In genomic region chr17:66200685-66201092, GRCh38 we compare ENCODE assay signal across 1 cellular context.
TF ChIP-seq lines count a peak whose summit lies in the region.

No MANE protein-coding gene starts in this region.

TF ChIP-seq in HepG2, 621 proteins besides CTCF, POLR2A, EP300 and RAD21 (continued from another document and continues in another):
- TF ChIP-seq ZNF18 (CRISPR knock-in tag; IDR thresholded peaks at IDR 0.05; ENCODE audit: insufficient replicate concordance) (no peak), ZNF547 (CRISPR knock-in tag; IDR thresholded peaks at IDR 0.05) (no peak; the same call in 1 of the 2 replicates), ZBTB46 (CRISPR knock-in tag; IDR thresholded peaks at IDR 0.05; ENCODE audit: borderline replicate concordance) (no peak), PCBP2 (optimal IDR thresholded peaks at IDR 0.05; ENCODE audit: low read depth, low read length, poor library complexity, severe bottlenecking) (no peak), ZBTB37 (CRISPR knock-in tag; IDR thresholded peaks at IDR 0.05) (no peak), HDAC2 (CRISPR knock-in tag; IDR thresholded peaks at IDR 0.05) (peak; percentile 58; the same call in 1 of the 2 replicates), HNF1B (CRISPR knock-in tag; IDR thresholded peaks at IDR 0.05) (no peak), ZNF589 (CRISPR knock-in tag; conservative IDR thresholded peaks at IDR 0.05) (no peak), HMGXB4 (CRISPR knock-in tag; IDR thresholded peaks at IDR 0.05; ENCODE audit: borderline replicate concordance in 1 of 2, low read depth in 1 of 2) (peak; percentile 84 to 89), ZFX (CRISPR knock-in tag; IDR thresholded peaks at IDR 0.05; ENCODE audit: low read depth) (peak; percentile 21; the same call in 1 of the 2 replicates), IKZF5 (CRISPR knock-in tag; IDR thresholded peaks at IDR 0.05) (no peak), ZNF136 (CRISPR knock-in tag; IDR thresholded peaks at IDR 0.05; ENCODE audit: low read depth) (no peak), SUZ12 (IDR thresholded peaks at IDR 0.05; ENCODE audit: low read depth, low read length) (no peak), TSC22D2 (CRISPR knock-in tag; IDR thresholded peaks at IDR 0.05; ENCODE audit: borderline replicate concordance) (no peak), GMEB2 (CRISPR knock-in tag; IDR thresholded peaks at IDR 0.05; ENCODE audit: low read depth) (no peak; the same call in 1 of the 2 replicates), ZXDC (CRISPR knock-in tag; IDR thresholded peaks at IDR 0.05) (no peak), NFIB (CRISPR knock-in tag; IDR thresholded peaks at IDR 0.05; ENCODE audit: borderline replicate concordance) (no peak), KDM3A (CRISPR knock-in tag; IDR thresholded peaks at IDR 0.05; ENCODE audit: low read depth) (0 out of 2 replicates have a peak, but pooled peaks have one; percentile 49), ZNF639 (CRISPR knock-in tag; conservative IDR thresholded peaks at IDR 0.05) (0 out of 2 replicates have a peak, but pooled peaks have one; percentile 40), TEAD2 (CRISPR knock-in tag; IDR thresholded peaks at IDR 0.05) (no peak), HNF4G (IDR thresholded peaks at IDR 0.05; ENCODE audit: borderline replicate concordance, low read depth, low read length) (no peak), HNF4G (CRISPR knock-in tag; IDR thresholded peaks at IDR 0.05; ENCODE audit: borderline replicate concordance, low read depth) (no peak), ZNF333 (CRISPR knock-in tag; IDR thresholded peaks at IDR 0.05; ENCODE audit: borderline replicate concordance) (no peak), GABPB1 (CRISPR knock-in tag; IDR thresholded peaks at IDR 0.05) (no peak), PATZ1 (CRISPR knock-in tag; IDR thresholded peaks at IDR 0.05) (peak; percentile 38; the same call in 1 of the 2 replicates), ZBTB43 (CRISPR knock-in tag; conservative IDR thresholded peaks at IDR 0.05) (0 out of 2 replicates have a peak, but pooled peaks have one; percentile 24), ZNF280B (CRISPR knock-in tag; IDR thresholded peaks at IDR 0.05; ENCODE audit: borderline replicate concordance) (no peak), E2F1 (CRISPR knock-in tag; IDR thresholded peaks at IDR 0.05) (no peak), GZF1 (CRISPR knock-in tag; IDR thresholded peaks at IDR 0.05) (no peak), RFXAP (CRISPR knock-in tag; IDR thresholded peaks at IDR 0.05; ENCODE audit: borderline replicate concordance) (no peak), ZNF761 (CRISPR knock-in tag; conservative IDR thresholded peaks at IDR 0.05) (no peak)
